ENCODE assay signal across 20 cellular contexts in genomic region chrX:45885931-45886330, GRCh38.
DNase-seq lines count a peak whose midpoint lies in the region; ATAC-seq, FAIRE-seq and TF ChIP-seq lines count a peak whose summit lies in the region.
"Had no signal": no experiment of that assay in that cellular context is flagged by ENCODE, and none has a peak within 500 bp of the region (broad histone marks: within the 10 kb centered on the region; RNA-seq: fewer than 3 reads in every experiment).

No MANE protein-coding gene starts in this region.

- no peak overlapping the region for H3K9ac ChIP-seq in IMR-90 (ENCODE audit: low read depth, low read length)
- H3K9ac ChIP-seq: BLaER1 treated with 17β-estradiol and CSF1 and Interleukin-3, amounts not matched to agents 10 nM and 100 nM had no signal

- H3K27me3 ChIP-seq in IMR-90 (ENCODE audit: control insufficient read depth, insufficient read depth, low read length): peaks cover 11% of the 10 kb centered on the region
- H3K27me3 ChIP-seq: BLaER1 treated with 17β-estradiol and CSF1 and Interleukin-3, amounts not matched to agents 10 nM and 100 nM had no signal

- no peak for ATAC-seq in A549
- ATAC-seq in IMR-90 (ENCODE audit: low read depth): no peak
- ATAC-seq: CD8-positive, alpha-beta T cell had no signal

- H4K5ac ChIP-seq in IMR-90 (ENCODE audit: low read depth, low read length): no peak overlapping the region

- TF ChIP-seq CTCF in A549 (IDR thresholded peaks at IDR 0.05) (no peak), IMR-90 (conservative IDR thresholded peaks at IDR 0.05; ENCODE audit: low read depth, low read length) (no peak)

- POLR2A ChIA-PET in A549 (lab: Yijun Ruan, JAX) (no interaction called here), IMR-90 (lab: Charles Lee; ENCODE audit: unreplicated experiment) (no interaction called here)

- no peak overlapping the region for H3K4ac ChIP-seq in IMR-90 (ENCODE audit: low read depth, low read length)

- WGBS in A549 (ENCODE audit: missing lambda C conversion rate): 86% methylated on average over 2 of the region's 2 CpGs
- WGBS in IMR-90 (ENCODE audit: extremely low coverage in 2 of 2, insufficient read length in 1 of 2), 2 experiments: no CpG with 5 or more reads among the region's 2 CpGs

- H2AK5ac ChIP-seq in IMR-90 (ENCODE audit: low read depth, low read length): no peak overlapping the region

- H3K9me3 ChIP-seq in A549 (no peaks in the 10 kb centered on the region), IMR-90 (ENCODE audit: control insufficient read depth, insufficient read depth, low read length) (no peaks in the 10 kb centered on the region)
- H3K9me3 ChIP-seq: BLaER1 treated with 17β-estradiol and CSF1 and Interleukin-3, amounts not matched to agents 10 nM and 100 nM; Caco-2 had no signal

- peak; percentile 98 for FAIRE-seq in A549 (lab: Jason Lieb, UNC)
- peak; percentile 49 for FAIRE-seq in islet of Langerhans (lab: Jason Lieb, UNC)
- FAIRE-seq: A204.1, D721Med, G401.6, GM12891, GM19239 had no signal

- TF ChIP-seq RAD21 in A549 (conservative IDR thresholded peaks at IDR 0.05 in 1 of 2, IDR thresholded peaks at IDR 0.05 in 1 of 2) (no peak), IMR-90 (IDR thresholded peaks at IDR 0.05; ENCODE audit: low read length) (no peak)

- H2BK20ac ChIP-seq in IMR-90 (ENCODE audit: low read depth, low read length): no peak overlapping the region

- TF ChIP-seq POLR2A in A549 (IDR thresholded peaks at IDR 0.05; ENCODE audit: low read length) (no peak), IMR-90 (IDR thresholded peaks at IDR 0.05; ENCODE audit: low read depth, low read length) (no peak)

- no peak for TF ChIP-seq EP300 in A549 (IDR thresholded peaks at IDR 0.05)

- no peak overlapping the region for H3K4me3 ChIP-seq in A549
- H3K4me3 ChIP-seq in IMR-90 (ENCODE audit: insufficient read depth, low read depth, low read length): no peak overlapping the region
- H3K4me3 ChIP-seq: BLaER1 treated with 17β-estradiol and CSF1 and Interleukin-3, amounts not matched to agents 10 nM and 100 nM had no signal

- intact Hi-C loops in IMR-90 (cut with micrococcal nuclease): no loop called here

- in situ Hi-C loops in IMR-90 (cut with MboI; ENCODE audit: low sequenced_read_pairs): no loop called here

- no peaks in the 10 kb centered on the region for H4K20me1 ChIP-seq in IMR-90 (ENCODE audit: insufficient read depth, low read length)
- H4K20me1 ChIP-seq: BLaER1 treated with 17β-estradiol and CSF1 and Interleukin-3, amounts not matched to agents 10 nM and 100 nM had no signal

- H3K27ac ChIP-seq in A549: no peak overlapping the region
- H3K27ac ChIP-seq in IMR-90 (ENCODE audit: insufficient read depth, low read length): no peak overlapping the region
- H3K27ac ChIP-seq: BLaER1 treated with 17β-estradiol and CSF1 and Interleukin-3, amounts not matched to agents 10 nM and 100 nM; C4-2B had no signal

- no peak overlapping the region for H3K56ac ChIP-seq in IMR-90 (ENCODE audit: extremely low read depth, insufficient read depth, low read length)

- no peak overlapping the region for H2BK15ac ChIP-seq in IMR-90 (ENCODE audit: low read depth, low read length)

- H3K4me1 ChIP-seq in A549 (no peaks in the 10 kb centered on the region), IMR-90 (ENCODE audit: control insufficient read depth, insufficient read depth, low read length) (no peaks in the 10 kb centered on the region)
- H3K4me1 ChIP-seq: Caco-2 had no signal

- H2BK5ac ChIP-seq in IMR-90 (ENCODE audit: low read depth, low read length, poor library complexity, severe bottlenecking): no peak overlapping the region

- no peak overlapping the region for H2AK9ac ChIP-seq in IMR-90 (replicated peaks; ENCODE audit: low read depth, low read length, poor library complexity)

- DNase-seq in A549 (ENCODE audit: low read depth in 1 of 2, low spot score in 1 of 2): no peak
- DNase-seq in IMR-90: no peak
- DNase-seq in NCI-H1417 (lab: John Stamatoyannopoulos, UW): no peak
- no peak for DNase-seq in NCI-H2107 (lab: John Stamatoyannopoulos, UW)
- DNase-seq: 8988T; AML-193; Caco-2; Calu3; CD4-positive, alpha-beta T cell; CD8-positive, alpha-beta T cell; DMS79 treated with DMSO at 0.1 percent for 48 hours; GF-D8 had no signal

- no peaks in the 10 kb centered on the region for H3K36me3 ChIP-seq in IMR-90 (ENCODE audit: control insufficient read depth, insufficient read depth, low read length)
- H3K36me3 ChIP-seq: BLaER1 treated with 17β-estradiol and CSF1 and Interleukin-3, amounts not matched to agents 10 nM and 100 nM had no signal

- H3K4me2 ChIP-seq in A549 (no peak overlapping the region), IMR-90 (ENCODE audit: low read depth, low read length) (no peak overlapping the region)
- H3K4me2 ChIP-seq: BLaER1 treated with 17β-estradiol and CSF1 and Interleukin-3, amounts not matched to agents 10 nM and 100 nM had no signal

- H4K91ac ChIP-seq in IMR-90 (ENCODE audit: insufficient read depth, low read depth, low read length): no peak overlapping the region

- H3K79me1 ChIP-seq in IMR-90 (ENCODE audit: low read depth in 1 of 2, low read length in 2 of 2): no peaks in the 10 kb centered on the region

- H2BK120ac ChIP-seq in IMR-90 (ENCODE audit: low read depth, low read length): no peak overlapping the region

- H2AFZ ChIP-seq in IMR-90 (replicated peaks; ENCODE audit: low read length, poor library complexity): no peak overlapping the region

- H3K23ac ChIP-seq in IMR-90 (ENCODE audit: low read depth, low read length): no peak overlapping the region

- CTCF ChIA-PET in A549 (lab: Yijun Ruan, JAX): no interaction called here
- CTCF ChIA-PET in IMR-90 (lab: Yijun Ruan, JAX): interaction anchor here (0.6 kb wide), 1 partner anchor 333 kb away, joined by 3 read pairs; no protein-coding TSS in a partner anchor

- dilution Hi-C loops in IMR-90 (cut with HindIII; ENCODE audit: low sequenced_read_pairs, unreplicated experiment): no loop called here

- H3K9me1 ChIP-seq in IMR-90 (ENCODE audit: insufficient read depth, low read length): no peaks in the 10 kb centered on the region

- no peak overlapping the region for H3K14ac ChIP-seq in IMR-90 (replicated peaks; ENCODE audit: low read depth, low read length)

- no TSS peak for BruUV-seq in IMR-90 (replicated peaks; lab: Mats Ljungman, UMichigan)

- H4K8ac ChIP-seq in IMR-90 (ENCODE audit: low read depth in 2 of 2, low read length in 2 of 2): no peak overlapping the region

- H3K18ac ChIP-seq in IMR-90 (ENCODE audit: low read depth, low read length): no peak overlapping the region

TF ChIP-seq in A549, 52 proteins besides CTCF, POLR2A, EP300 and RAD21:
- no peak for TF ChIP-seq SMC3 (IDR thresholded peaks at IDR 0.05)
- TF ChIP-seq ZC3H11A (IDR thresholded peaks at IDR 0.05): no peak
- TF ChIP-seq MAFK (IDR thresholded peaks at IDR 0.05; ENCODE audit: partially characterized antibody): peak; percentile 36
- TF ChIP-seq FOSL2 (IDR thresholded peaks at IDR 0.05): no peak
- TF ChIP-seq FOSL2 (CRISPR knock-in tag; IDR thresholded peaks at IDR 0.05): no peak

TF ChIP-seq in IMR-90, 13 proteins besides CTCF, POLR2A, EP300 and RAD21:
- TF ChIP-seq CEBPB (IDR thresholded peaks at IDR 0.05; ENCODE audit: low read depth, low read length) (no peak), FOS (IDR thresholded peaks at IDR 0.05; ENCODE audit: low read depth, low read length) (no peak), ELK1 (IDR thresholded peaks at IDR 0.05; ENCODE audit: borderline replicate concordance, low read depth, low read length) (no peak), MAFK (IDR thresholded peaks at IDR 0.05; ENCODE audit: low read depth, low read length) (peak; percentile 52), SMC3 (IDR thresholded peaks at IDR 0.05; ENCODE audit: low read depth, low read length) (no peak)
